Comparison of ENCODE assay signal across 8 cellular contexts in genomic region chr22:29387921-29388758, GRCh38. TPM values are rescaled to one million over a fixed set of nuclear protein-coding genes. Genes with fewer than 3 reads are reported as not detected.
DNase-seq lines count a peak whose midpoint lies in the region; ATAC-seq, FAIRE-seq and TF ChIP-seq lines count a peak whose summit lies in the region.

Gene AP1B1, minus strand, starts transcription at chr22:29388570. Its CDS starts 21,327 bp downstream, at chr22:29367243.

- H3K4me3 ChIP-seq in pancreas: peak within 1 kb of the TSS; percentile 64 to 88 (median 78)
- peak within 1 kb of the TSS; percentile 29 to 75 (median 29) for H3K4me3 ChIP-seq in thyroid gland (replicated peaks in 1 of 3)

- DNase-seq in NCI-H1417 treated with DMSO at 0.1 percent for 48 hours (lab: John Stamatoyannopoulos, UW): peak; percentile 41
- peak; percentile 67 to 82 for DNase-seq in SW 1271 (lab: John Stamatoyannopoulos, UW)
- peak; percentile 94 for DNase-seq in activated naive CD8-positive, alpha-beta T cell treated with anti-CD3 and anti-CD28 coated beads, Interleukin-2, amount 50 U/mL, for 16 hours (ENCODE audit: low read depth, low spot score)
- DNase-seq in Right ventricle myocardium inferior (ENCODE audit: missing footprints): peak; percentile 98
- DNase-seq in pancreas: peak; percentile 95 to 98 (median 96)
- peak; percentile 96 to 98 for DNase-seq in thyroid gland

- H3K4me1 ChIP-seq in pancreas (peaks cover 26 to 52% (median 52%) of the 10 kb centered on the region in 3 donors), thyroid gland (peaks cover 24 to 38% of the 10 kb centered on the region in 2 donors)

- no peaks in the 10 kb centered on the region for H3K9me3 ChIP-seq in pancreas
- no peaks in the 10 kb centered on the region for H3K9me3 ChIP-seq in thyroid gland

- intact Hi-C loops in Right ventricle myocardium inferior (cut with DNase I) (no loop called here), pancreas (cut with DNase I) (no loop called here), thyroid gland (cut with DNase I) (loop anchor here (10.0 kb wide), 1 partner anchor 73 kb away; the partner anchor contains the start of gene RASL10A)

- TF ChIP-seq POLR2A in GM10847 (IDR thresholded peaks at IDR 0.05; ENCODE audit: extremely low read depth, insufficient read length) (peak; percentile 87), thyroid gland (IDR thresholded peaks at IDR 0.05) (peak in 1 of 2 donors; percentile 71)

- TF ChIP-seq CTCF in pancreas (IDR thresholded peaks at IDR 0.05) (no peak), thyroid gland (IDR thresholded peaks at IDR 0.05) (peak in 1 of 6 experiments; percentile 13)

- no peak for FAIRE-seq in pancreas (lab: Jason Lieb, UNC)

- no peaks in the 10 kb centered on the region for H3K36me3 ChIP-seq in pancreas
- no peaks in the 10 kb centered on the region for H3K36me3 ChIP-seq in thyroid gland

- peak within 1 kb of the TSS; percentile 72 to 86 (median 80) for H3K27ac ChIP-seq in pancreas
- H3K27ac ChIP-seq in thyroid gland: peak within 1 kb of the TSS; percentile 55 to 63 (median 60)

- 0% methylated on average over 68 of the region's 68 CpGs for whole genome bisulfite sequencing in pancreas, 2 donors
- WGBS in thyroid gland, 2 donors: 1 to 2% methylated on average over 45 to 64 of the region's 68 CpGs

- peak; percentile 88 for ATAC-seq in HG02759 (IDR thresholded peaks at IDR 0.05; ENCODE audit: unreplicated experiment)
- peak; percentile 97 for ATAC-seq in Right ventricle myocardium inferior
- ATAC-seq in pancreas: peak; percentile 93 to 98 (median 96)

- no peaks in the 10 kb centered on the region for H3K27me3 ChIP-seq in pancreas
- H3K27me3 ChIP-seq in thyroid gland: no peaks in the 10 kb centered on the region

RNA-seq across cellular contexts. Expression of gene AP1B1, which starts in this region (rescaled TPM):
- total RNA-seq in Right ventricle myocardium inferior (29.2 TPM), pancreas (10 to 100 TPM; 27.5 to 49.9 (median 40.7) TPM), thyroid gland (100 to 1,000 TPM in 1 of 4 donors, 10 to 100 TPM in 3; 45.0 to 103 (median 91.4) TPM)
- 10 to 100 TPM; 28.3 to 31.7 TPM for polyA plus RNA-seq in pancreas

Comparison
In these comparisons a context has a peak if more than half of its experiments do, and no peak if none do; other contexts are left out.
1. Peak in every context shown above with its lines: DNase-seq, ATAC-seq, H3K4me3 ChIP-seq and H3K27ac ChIP-seq.
2. DNase-seq: peak in every context shown above with its lines; median percentile 98 in Right ventricle myocardium inferior; 97 in thyroid gland; 96 in pancreas; 94 in activated naive CD8-positive, alpha-beta T cell treated with anti-CD3 and anti-CD28 coated beads, Interleukin-2, amount 50 U/mL, for 16 hours; 74 in SW 1271; 41 in NCI-H1417 treated with DMSO at 0.1 percent for 48 hours.